Comparison of ENCODE assay signal across 36 cellular contexts in the genomic region with DNA sequence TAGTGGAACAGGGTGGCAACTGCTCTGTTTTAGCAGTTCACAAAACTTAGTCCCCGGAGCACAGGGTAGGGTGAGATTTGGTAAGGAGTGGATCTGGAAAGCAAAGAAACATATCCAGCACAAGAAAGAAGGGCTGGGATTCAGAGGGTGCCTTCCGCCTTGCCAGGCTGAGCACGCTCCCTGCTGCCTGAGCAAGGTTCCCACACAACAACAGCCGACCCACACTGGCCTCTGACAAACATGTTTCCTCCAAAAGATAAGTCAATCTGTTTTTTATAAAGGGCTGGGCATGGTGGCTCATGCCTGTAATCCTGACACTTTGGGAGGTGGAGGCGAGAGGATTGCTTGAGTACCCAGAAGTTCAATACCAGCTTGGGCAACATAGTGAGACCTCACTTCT. TPM values are rescaled to one million over a fixed set of nuclear protein-coding genes. Genes with fewer than 3 reads are reported as not detected.
"Had no signal": no experiment of that assay in that cellular context is flagged by ENCODE, and none has a peak within 500 bp of the region (broad histone marks: within the 10 kb centered on the region; RNA-seq: fewer than 3 reads in every experiment).

No MANE protein-coding gene starts in this region.

- DNase-seq: activated CD4-positive, alpha-beta memory T cell treated with anti-CD3 and anti-CD28 coated beads for 36 hours; activated CD4-positive, alpha-beta T cell treated with anti-CD3 and anti-CD28 coated beads for 36 hours; activated CD4-positive, alpha-beta T cell treated with anti-CD3 and anti-CD28 coated beads, Interleukin-2, amount 10 ng/mL, durations not matched to agents 24 days and 14 days; activated CD4-positive, CD25-positive, alpha-beta regulatory T cell; activated CD4-positive, CD25-positive, alpha-beta regulatory T cell treated with anti-CD3 and anti-CD28 coated beads, Interleukin-2, amount 50 U/mL, for 72 hours; activated CD8-positive, alpha-beta memory T cell treated with anti-CD3 and anti-CD28 coated beads, Interleukin-2, amount 10 ng/mL, durations not matched to agents 7 days and 5 days; activated CD8-positive, alpha-beta memory T cell treated with anti-CD3 and anti-CD28 coated beads, Interleukin-2, amount 50 U/mL, for 4 hours; activated CD8-positive, alpha-beta T cell treated with anti-CD3 and anti-CD28 coated beads, Interleukin-2, amount 10 ng/mL, durations not matched to agents 7 days and 5 days; activated effector memory CD4-positive, alpha-beta T cell treated with anti-CD3 and anti-CD28 coated beads, Interleukin-2, amount 50 U/mL, for 16 hours; activated naive CD4-positive, alpha-beta T cell treated with anti-CD3 and anti-CD28 coated beads for 36 hours; activated naive CD8-positive, alpha-beta T cell treated with anti-CD3 and anti-CD28 coated beads for 36 hours; activated naive CD8-positive, alpha-beta T cell treated with anti-CD3 and anti-CD28 coated beads, Interleukin-2, amount 50 U/mL, for 24 hours; activated T-cell treated with anti-CD3 and anti-CD28 coated beads, Interleukin-2, amount 50 U/mL, for 1 hour; activated T-cell treated with anti-CD3 and anti-CD28 coated beads, Interleukin-2, amount 50 U/mL, for 48 hours; adrenal gland; amygdala; aorta; caudate nucleus; dorsolateral prefrontal cortex; effector memory CD4-positive, alpha-beta T cell; endodermal cell; erythroblast; esophagus squamous epithelium; foreskin melanocyte; head of caudate nucleus; T-helper 1 cell; T-helper 17 cell; T1000 had no signal

- H3K36me3 ChIP-seq: adrenal gland, esophagus squamous epithelium, gastroesophageal sphincter had no signal

- H3K4me3 ChIP-seq: adrenal gland, body of pancreas, dorsolateral prefrontal cortex, esophagus squamous epithelium, gastroesophageal sphincter had no signal

- H3K27me3 ChIP-seq: adrenal gland, body of pancreas, dorsolateral prefrontal cortex, esophagus squamous epithelium, gastroesophageal sphincter had no signal

- H3K9me3 ChIP-seq: adrenal gland, body of pancreas, esophagus squamous epithelium, gastroesophageal sphincter had no signal

- H3K27ac ChIP-seq: dorsolateral prefrontal cortex, gastroesophageal sphincter had no signal

- H3K4me1 ChIP-seq: adrenal gland, esophagus squamous epithelium, gastroesophageal sphincter had no signal

RNA-seq across cellular contexts. Expression of a gene that starts 45.8 kb away (rescaled TPM):
- total RNA-seq: activated CD4-positive, alpha-beta memory T cell treated with anti-CD3 and anti-CD28 coated beads for 36 hours; activated CD4-positive, alpha-beta T cell treated with anti-CD3 and anti-CD28 coated beads for 36 hours; activated CD4-positive, alpha-beta T cell treated with anti-CD3 and anti-CD28 coated beads, Interleukin-2, amount 10 ng/mL, durations not matched to agents 24 days and 14 days; activated CD8-positive, alpha-beta memory T cell treated with anti-CD3 and anti-CD28 coated beads for 36 hours; activated CD8-positive, alpha-beta memory T cell treated with anti-CD3 and anti-CD28 coated beads, Interleukin-2, amount 10 ng/mL, durations not matched to agents 7 days and 5 days; activated CD8-positive, alpha-beta T cell treated with anti-CD3 and anti-CD28 coated beads, Interleukin-2, amount 10 ng/mL, durations not matched to agents 7 days and 5 days; activated naive CD4-positive, alpha-beta T cell treated with anti-CD3 and anti-CD28 coated beads for 36 hours; activated naive CD8-positive, alpha-beta T cell treated with anti-CD3 and anti-CD28 coated beads for 36 hours; activated T-helper 1 cell treated with anti-CD3 and anti-CD28 coated beads, Interleukin-12 subunit alpha, Interleukin-12 subunit beta, Interleukin-2, Interleukin-4 antibody, amounts not matched to agents 30 ng/mL and 10 ng/mL and 1 ng/mL, durations not matched to agents 14 hours and 24 hours and 36 hours; activated T-helper 2 cell treated with anti-CD3 and anti-CD28 coated beads, Interferon-gamma antibody, Interleukin-2, Interleukin-4, amounts not matched to agents 10 μg/mL and 5 μg/mL and 100 μg/mL, durations not matched to agents 14 hours and 24 hours and 36 hours; chondrocyte; fibroblast of lung; fibroblast of villous mesenchyme had no signal
- polyA plus RNA-seq: aorta, fibroblast of lung had no signal
